14 cellular contexts compared by ENCODE assay signal in the genomic region with DNA sequence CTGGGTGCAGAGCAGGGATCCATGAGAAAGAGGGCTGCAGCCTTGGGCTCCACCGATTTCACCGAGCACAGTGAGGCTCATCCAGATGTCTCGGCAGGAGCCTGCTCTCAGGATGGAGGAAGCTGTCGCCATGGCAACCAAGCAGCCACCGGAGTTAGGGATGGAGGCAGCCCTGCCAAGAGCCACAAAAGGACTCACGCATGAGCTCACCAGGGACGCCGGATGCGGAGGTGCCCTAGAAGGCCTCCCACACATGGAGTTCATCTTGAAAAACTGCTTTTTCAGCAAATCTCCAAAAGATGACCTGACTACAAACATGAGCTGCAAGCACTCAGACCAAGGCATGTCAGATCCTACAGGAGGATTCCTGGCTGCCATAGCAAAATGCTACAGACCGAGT.
DNase-seq lines count a peak whose midpoint lies in the region; ATAC-seq, FAIRE-seq and TF ChIP-seq lines count a peak whose summit lies in the region.
"Had no signal": no experiment of that assay in that cellular context is flagged by ENCODE, and none has a peak within 500 bp of the region (broad histone marks: within the 10 kb centered on the region; RNA-seq: fewer than 3 reads in every experiment).

No MANE protein-coding gene starts in this region.

- H3K4me3 Mint-ChIP-seq in activated naive CD8-positive, alpha-beta T cell treated with anti-CD3 and anti-CD28 coated beads, Interleukin-2, amount 50 U/mL, for 24 hours = no peak overlapping the region
- H3K4me3 Mint-ChIP-seq: B cell had no signal

- DNase-seq in Ammon's horn (ENCODE audit: low spot score) (peak; percentile 77), H7 (peak; percentile 84), K562 (ENCODE audit: extremely low read depth in 1 of 4, low spot score in 3 of 4) (peak in 1 of 4 experiments; percentile 17), mesendoderm (peak; percentile 58), activated T-cell treated with anti-CD3 and anti-CD28 coated beads for 4 hours (no peak), tibial nerve (ENCODE audit: low spot score in 2 of 2) (no peak)
- DNase-seq in activated naive CD8-positive, alpha-beta T cell treated with anti-CD3 and anti-CD28 coated beads, Interleukin-2, amount 50 U/mL, for 24 hours = no peak
- DNase-seq: mammary epithelial cell; RPMI8226; stimulated activated CD4-positive, alpha-beta T cell treated with anti-CD3 and anti-CD28 coated beads, Interleukin-4, amount 100 ng/mL, for 1 hour; transverse colon had no signal

- FAIRE-seq in K562 (lab: Jason Lieb, UNC) = no peak
- FAIRE-seq: H54 had no signal

- BruUV-seq in K562 (replicated peaks; lab: Mats Ljungman, UMichigan) = no TSS peak

- no peak overlapping the region for H3K18ac ChIP-seq in mesendoderm (ENCODE audit: low read length)

- H3K9ac ChIP-seq in K562 (ENCODE audit: insufficient read depth in 1 of 2, low read depth in 2 of 2, low read length in 2 of 2) (no peak overlapping the region), mesendoderm (ENCODE audit: low read length) (no peak overlapping the region)

- in situ Hi-C loops in K562 (cut with MboI) = no loop called here

- no peaks in the 10 kb centered on the region for H3K36me3 Mint-ChIP-seq in activated naive CD8-positive, alpha-beta T cell treated with anti-CD3 and anti-CD28 coated beads, Interleukin-2, amount 50 U/mL, for 24 hours (ENCODE audit: low read depth)

- H3K36me3 ChIP-seq in H7 (replicated peaks; ENCODE audit: control insufficient read depth, insufficient read depth, low read length) (no peaks in the 10 kb centered on the region), K562 (ENCODE audit: control insufficient read depth, insufficient read depth, low read length) (no peaks in the 10 kb centered on the region), mesendoderm (ENCODE audit: control insufficient read depth, insufficient read depth, low read length) (no peaks in the 10 kb centered on the region), tibial nerve (no peaks in the 10 kb centered on the region)
- H3K36me3 ChIP-seq: transverse colon had no signal

- no peak overlapping the region for H3K56ac ChIP-seq in mesendoderm (ENCODE audit: low read length)

- no peak for TF ChIP-seq RAD21 in K562 (CRISPR knock-in tag; conservative IDR thresholded peaks at IDR 0.05 in 1 of 2, IDR thresholded peaks at IDR 0.05 in 1 of 2)

- no peak overlapping the region for H4K5ac ChIP-seq in mesendoderm (ENCODE audit: low read length)

- no peak overlapping the region for H2AK5ac ChIP-seq in mesendoderm (ENCODE audit: low read length)

- no peak overlapping the region for H3K23ac ChIP-seq in mesendoderm (ENCODE audit: low read length)

- H3K27ac Mint-ChIP-seq in activated naive CD8-positive, alpha-beta T cell treated with anti-CD3 and anti-CD28 coated beads, Interleukin-2, amount 50 U/mL, for 24 hours = no peak overlapping the region
- H3K27ac Mint-ChIP-seq: B cell had no signal

- H3K79me1 ChIP-seq in mesendoderm (ENCODE audit: low read length) = no peaks in the 10 kb centered on the region

- no peak for TF ChIP-seq CTCF in K562 (IDR thresholded peaks at IDR 0.05 in 2 of 3, conservative IDR thresholded peaks at IDR 0.05 in 1 of 3; ENCODE audit: insufficient read depth in 2 of 3, low read depth in 1 of 3, low read length in 3 of 3)
- TF ChIP-seq CTCF in tibial nerve (IDR thresholded peaks at IDR 0.05) = no peak

- H3K79me2 ChIP-seq in K562 (ENCODE audit: control insufficient read depth, insufficient read depth, low read length) (no peaks in the 10 kb centered on the region), mesendoderm (ENCODE audit: control insufficient read depth, insufficient read depth, low read length) (no peaks in the 10 kb centered on the region)

- H3K9me3 ChIP-seq in K562 (replicated peaks; ENCODE audit: control insufficient read depth, insufficient read depth, low read depth, low read length) = no peaks in the 10 kb centered on the region
- H3K9me3 ChIP-seq in tibial nerve = peaks cover 0 to 10% (median 0%) of the 10 kb centered on the region in 4 donors
- H3K9me3 ChIP-seq: transverse colon had no signal

- H3K4me1 Mint-ChIP-seq in activated naive CD8-positive, alpha-beta T cell treated with anti-CD3 and anti-CD28 coated beads, Interleukin-2, amount 50 U/mL, for 24 hours = no peaks in the 10 kb centered on the region
- H3K4me1 Mint-ChIP-seq: B cell had no signal

- CTCF ChIA-PET in K562 (lab: Yijun Ruan, JAX; ENCODE audit: low intra/inter-chr PET ratio) = no interaction called here

- no peak overlapping the region for H3K4me2 ChIP-seq in K562 (ENCODE audit: insufficient read depth, low read length)
- H3K4me2 ChIP-seq in mesendoderm (ENCODE audit: low read length) = no peak overlapping the region

- H4K20me1 ChIP-seq in K562 (replicated peaks; ENCODE audit: control insufficient read depth, insufficient read depth, low read length) = no peaks in the 10 kb centered on the region; the same call in 1 of the 2 replicates

- H3K4ac ChIP-seq in mesendoderm (ENCODE audit: low read depth, low read length) = no peak overlapping the region

- H3K27ac ChIP-seq in K562 (ENCODE audit: extremely low read depth, low read depth, low read length) (no peak overlapping the region), mesendoderm (ENCODE audit: low read depth, low read length) (no peak overlapping the region), tibial nerve (no peak overlapping the region)
- H3K27ac ChIP-seq: transverse colon had no signal

- no peak for TF ChIP-seq POLR2A in K562 (conservative IDR thresholded peaks at IDR 0.05)
- no peak for TF ChIP-seq POLR2A in tibial nerve (IDR thresholded peaks at IDR 0.05)

- H4K8ac ChIP-seq in mesendoderm (ENCODE audit: low read depth, low read length) = no peak overlapping the region

- H3K4me1 ChIP-seq in K562 (replicated peaks in 1 of 2; ENCODE audit: control insufficient read depth in 2 of 2, insufficient read depth in 2 of 2, low read length in 2 of 2) = no peaks in the 10 kb centered on the region
- H3K4me1 ChIP-seq in mesendoderm (ENCODE audit: control insufficient read depth, low read depth, low read length) = no peaks in the 10 kb centered on the region
- no peaks in the 10 kb centered on the region for H3K4me1 ChIP-seq in tibial nerve

- intact Hi-C loops in K562 (cut with micrococcal nuclease) = no loop called here

- H3K27me3 Mint-ChIP-seq in activated naive CD8-positive, alpha-beta T cell treated with anti-CD3 and anti-CD28 coated beads, Interleukin-2, amount 50 U/mL, for 24 hours = no peaks in the 10 kb centered on the region

- H2BK15ac ChIP-seq in mesendoderm (replicated peaks; ENCODE audit: low read depth) = no peak overlapping the region

- 4% methylated on average over 9 of the region's 10 CpGs for WGBS in K562 (ENCODE audit: insufficient coverage, low coverage, missing lambda C conversion rate)
- no CpG with 5 or more reads among the region's 10 CpGs for whole genome bisulfite sequencing in mesendoderm (ENCODE audit: extremely low coverage, insufficient coverage, low lambda C conversion rate)
- WGBS in tibial nerve, 2 donors = 11 to 31% methylated on average over 8 to 10 of the region's 10 CpGs

- no peaks in the 10 kb centered on the region for H3K9me1 ChIP-seq in K562 (ENCODE audit: control insufficient read depth, insufficient read depth, low read length)

- no peak overlapping the region for H2AFZ ChIP-seq in K562 (ENCODE audit: low read depth, low read length)

- no peak overlapping the region for H2BK120ac ChIP-seq in mesendoderm (ENCODE audit: low read depth, low read length)

- H2BK5ac ChIP-seq in mesendoderm (ENCODE audit: low read length) = no peak overlapping the region

- POLR2A ChIA-PET in K562 (lab: Yijun Ruan, JAX) = no interaction called here

- H3K9me3 Mint-ChIP-seq in activated naive CD8-positive, alpha-beta T cell treated with anti-CD3 and anti-CD28 coated beads, Interleukin-2, amount 50 U/mL, for 24 hours = no peaks in the 10 kb centered on the region

- TF ChIP-seq EP300 in K562 (IDR thresholded peaks at IDR 0.05; ENCODE audit: low read length) = no peak
- no peak for TF ChIP-seq EP300 in tibial nerve (IDR thresholded peaks at IDR 0.05)

- ATAC-seq in K562 = no peak
- ATAC-seq in activated naive CD8-positive, alpha-beta T cell treated with anti-CD3 and anti-CD28 coated beads, Interleukin-2, amount 50 U/mL, for 24 hours = no peak
- ATAC-seq in GM18909 (IDR thresholded peaks at IDR 0.05; ENCODE audit: poor library complexity, unreplicated experiment) = no peak

- H3K4me3 ChIP-seq in H7 (ENCODE audit: insufficient read depth, low read depth, low read length) (no peak overlapping the region), K562 (no peak overlapping the region), mesendoderm (ENCODE audit: low read length) (no peak overlapping the region), tibial nerve (no peak overlapping the region)
- H3K4me3 ChIP-seq: transverse colon had no signal

- H3K27me3 ChIP-seq in H7 (ENCODE audit: control insufficient read depth, insufficient read depth, low read length) = no peaks in the 10 kb centered on the region
- H3K27me3 ChIP-seq in K562 (ENCODE audit: control insufficient read depth in 2 of 2, insufficient read depth in 2 of 2, low read length in 2 of 2) = peaks cover 2 to 22% of the 10 kb centered on the region in 2 experiments; a peak in 2 of 5 replicates
- no peaks in the 10 kb centered on the region for H3K27me3 ChIP-seq in mesendoderm (ENCODE audit: insufficient read depth, low read length, poor library complexity)
- no peaks in the 10 kb centered on the region for H3K27me3 ChIP-seq in tibial nerve
- H3K27me3 ChIP-seq: transverse colon had no signal

TF ChIP-seq in K562, 482 proteins besides CTCF, POLR2A, EP300 and RAD21 (continues in another document):
- no peak for TF ChIP-seq ZNF561 (CRISPR knock-in tag; conservative IDR thresholded peaks at IDR 0.05)
- TF ChIP-seq TOE1 (IDR thresholded peaks at IDR 0.05; ENCODE audit: borderline replicate concordance) = no peak
- no peak for TF ChIP-seq TOE1 (CRISPR knock-in tag; IDR thresholded peaks at IDR 0.05; ENCODE audit: borderline replicate concordance, low read depth)
- TF ChIP-seq ZNF224 (CRISPR knock-in tag; IDR thresholded peaks at IDR 0.05) = no peak
- no peak for TF ChIP-seq ZNF253 (CRISPR knock-in tag; conservative IDR thresholded peaks at IDR 0.05)
- TF ChIP-seq SPI1 (IDR thresholded peaks at IDR 0.05; ENCODE audit: borderline replicate concordance, low read depth, low read length) = no peak
- peak; percentile 46; the same call in 1 of the 2 replicates for TF ChIP-seq ZNF316 (IDR thresholded peaks at IDR 0.05)
- no peak for TF ChIP-seq ZNF780A (CRISPR knock-in tag; IDR thresholded peaks at IDR 0.05)
- TF ChIP-seq, protein P1, sequence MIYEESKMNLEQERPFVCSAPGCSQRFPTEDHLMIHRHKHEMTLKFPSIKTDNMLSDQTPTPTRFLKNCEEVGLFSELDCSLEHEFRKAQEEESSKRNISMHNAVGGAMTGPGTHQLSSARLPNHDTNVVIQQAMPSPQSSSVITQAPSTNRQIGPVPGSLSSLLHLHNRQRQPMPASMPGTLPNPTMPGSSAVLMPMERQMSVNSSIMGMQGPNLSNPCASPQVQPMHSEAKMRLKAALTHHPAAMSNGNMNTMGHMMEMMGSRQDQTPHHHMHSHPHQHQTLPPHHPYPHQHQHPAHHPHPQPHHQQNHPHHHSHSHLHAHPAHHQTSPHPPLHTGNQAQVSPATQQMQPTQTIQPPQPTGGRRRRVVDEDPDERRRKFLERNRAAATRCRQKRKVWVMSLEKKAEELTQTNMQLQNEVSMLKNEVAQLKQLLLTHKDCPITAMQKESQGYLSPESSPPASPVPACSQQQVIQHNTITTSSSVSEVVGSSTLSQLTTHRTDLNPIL (CRISPR knock-in tag; IDR thresholded peaks at IDR 0.05) = no peak

Comparison
In these comparisons a context has a peak if more than half of its experiments do, and no peak if none do; other contexts are left out.
1. DNase-seq: peak in Ammon's horn (single experiment), H7 (single experiment) and mesendoderm (single experiment); none in activated naive CD8-positive, alpha-beta T cell treated with anti-CD3 and anti-CD28 coated beads, Interleukin-2, amount 50 U/mL, for 24 hours (single experiment), activated T-cell treated with anti-CD3 and anti-CD28 coated beads for 4 hours (single experiment) and tibial nerve (0 of 2).